Comparison of ENCODE assay signal across 8 cellular contexts in genomic region chr10:110305767-110306451, GRCh38. TPM values are rescaled to one million over a fixed set of nuclear protein-coding genes. Genes with fewer than 3 reads are reported as not detected.
DNase-seq lines count a peak whose midpoint lies in the region; ATAC-seq and TF ChIP-seq lines count a peak whose summit lies in the region.

No MANE protein-coding gene starts in this region.

- CTCF ChIA-PET in activated CD4-positive, alpha-beta memory T cell treated with anti-CD3 and anti-CD28 coated beads for 36 hours (lab: Charles Lee): interaction anchor here (0.6 to 8.4 kb wide), 35 partner anchors 8 to 1831 kb away, joined by 3 to 99 read pairs (median 5); partner anchors contain the start of genes MXI1 and SMC3

- H3K4me3 ChIP-seq in tibial nerve: no peak overlapping the region

- TF ChIP-seq CTCF in CD14-positive monocyte (IDR thresholded peaks at IDR 0.05) (peak; percentile 80), tibial nerve (IDR thresholded peaks at IDR 0.05) (peak; percentile 47 to 76 (median 58))

- intact Hi-C loops in CD14-positive monocyte (cut with micrococcal nuclease): loop anchor here (2.0 to 10.0 kb wide), 5 partner anchors 106 to 261 kb away; partner anchors contain the start of genes SMC3 (in 2 of the 2) and DUSP5 (in 1 of the 2)
- intact Hi-C loops in activated CD4-positive, alpha-beta memory T cell treated with anti-CD3 and anti-CD28 coated beads for 36 hours (cut with micrococcal nuclease): loop anchor here (1.0 to 10.0 kb wide), 12 partner anchors 48 to 613 kb away; partner anchors contain the start of genes BBIP1, PDCD4, SHOC2 and SMC3

- peak; percentile 28 to 34 for TF ChIP-seq EP300 in tibial nerve (IDR thresholded peaks at IDR 0.05)

- H3K36me3 Mint-ChIP-seq in CD14-positive monocyte: peaks cover 22% of the 10 kb centered on the region in 2 donors
- peaks cover 28% of the 10 kb centered on the region for H3K36me3 Mint-ChIP-seq in activated CD4-positive, alpha-beta memory T cell treated with anti-CD3 and anti-CD28 coated beads for 36 hours
- peaks cover 0 to 5% of the 10 kb centered on the region in 2 donors for H3K36me3 Mint-ChIP-seq in naive B cell

- H3K27ac Mint-ChIP-seq in CD14-positive monocyte: peak overlapping the region; percentile 39 to 98 (median 94)
- H3K27ac Mint-ChIP-seq in activated CD4-positive, alpha-beta memory T cell treated with anti-CD3 and anti-CD28 coated beads for 36 hours: peak overlapping the region; percentile 97
- H3K27ac Mint-ChIP-seq in naive B cell: peak overlapping the region; percentile 52 to 99 (median 98)

- peak overlapping the region in 3 of 4 donors; percentile 88 to 94 (median 93) for H3K27ac ChIP-seq in tibial nerve

- 66 to 67% methylated on average over 17 of the region's 17 CpGs for WGBS in tibial nerve, 2 donors

- H3K4me3 Mint-ChIP-seq in CD14-positive monocyte (peak overlapping the region; percentile 10 to 94), naive B cell (peak overlapping the region; percentile 26 to 99 (median 95))
- H3K4me3 Mint-ChIP-seq in activated CD4-positive, alpha-beta memory T cell treated with anti-CD3 and anti-CD28 coated beads for 36 hours: peak overlapping the region; percentile 93

- POLR2A ChIA-PET in activated CD4-positive, alpha-beta memory T cell treated with anti-CD3 and anti-CD28 coated beads for 36 hours (lab: Charles Lee): interaction anchor here (0.6 to 2.8 kb wide), 8 partner anchors 49 to 198 kb away, joined by 3 to 21 read pairs (median 4); partner anchors contain the start of gene DUSP5

- TF ChIP-seq POLR2A in erythroblast (IDR thresholded peaks at IDR 0.05; ENCODE audit: low read length) (no peak), tibial nerve (IDR thresholded peaks at IDR 0.05) (no peak)

- peaks cover 0 to 19% (median 0%) of the 10 kb centered on the region in 3 donors for H3K36me3 ChIP-seq in tibial nerve

- ATAC-seq in GM19035 (IDR thresholded peaks at IDR 0.05; ENCODE audit: unreplicated experiment): peak; percentile 48
- peak; percentile 45 for ATAC-seq in HG03469 (IDR thresholded peaks at IDR 0.05; ENCODE audit: unreplicated experiment)
- peak; percentile 41 for ATAC-seq in naive B cell (ENCODE audit: low read depth in 2 of 2)

- peaks cover 0 to 38% (median 20%) of the 10 kb centered on the region in 4 donors for H3K4me1 ChIP-seq in tibial nerve

- DNase-seq in CD14-positive monocyte (ENCODE audit: low spot score) (peak; percentile 47), NCI-H748 (lab: John Stamatoyannopoulos, UW; ENCODE audit: unreplicated experiment) (peak; percentile 59), erythroblast (lab: John Stamatoyannopoulos, UW) (peak; percentile 81 to 82), naive B cell (peak; percentile 67), tibial nerve (ENCODE audit: low spot score in 2 of 2) (peak in 1 of 2 donors; percentile 69)
- peak; percentile 68 for DNase-seq in activated CD4-positive, alpha-beta memory T cell treated with anti-CD3 and anti-CD28 coated beads for 36 hours

- H3K9me3 Mint-ChIP-seq in CD14-positive monocyte (peaks cover 0 to 3% (median 0%) of the 10 kb centered on the region in 7 donors), naive B cell (no peaks in the 10 kb centered on the region)
- H3K9me3 Mint-ChIP-seq in activated CD4-positive, alpha-beta memory T cell treated with anti-CD3 and anti-CD28 coated beads for 36 hours: no peaks in the 10 kb centered on the region

- H3K27me3 Mint-ChIP-seq in CD14-positive monocyte (ENCODE audit: low read depth in 3 of 3) (peaks cover 0 to 4% (median 2%) of the 10 kb centered on the region in 3 donors), naive B cell (no peaks in the 10 kb centered on the region)
- no peaks in the 10 kb centered on the region for H3K27me3 Mint-ChIP-seq in activated CD4-positive, alpha-beta memory T cell treated with anti-CD3 and anti-CD28 coated beads for 36 hours

- H3K27me3 ChIP-seq in tibial nerve: no peaks in the 10 kb centered on the region

- H3K9me3 ChIP-seq in tibial nerve: no peaks in the 10 kb centered on the region

- H3K4me1 Mint-ChIP-seq in CD14-positive monocyte (peaks cover 51% of the 10 kb centered on the region), naive B cell (peaks cover 17 to 44% (median 28%) of the 10 kb centered on the region in 3 donors)
- peaks cover 46% of the 10 kb centered on the region for H3K4me1 Mint-ChIP-seq in activated CD4-positive, alpha-beta memory T cell treated with anti-CD3 and anti-CD28 coated beads for 36 hours (ENCODE audit: low read depth)

RNA-seq across cellular contexts. Expression of gene SMNDC1, which starts 1.2 kb away (rescaled TPM):
- polyA plus RNA-seq in CD14-positive monocyte (10 to 100 TPM; 15.6 to 18.2 TPM), naive B cell (ENCODE audit: low read depth in 6 of 6) (10 to 100 TPM; 11.9 to 20.8 (median 15.9) TPM)
- total RNA-seq in activated CD4-positive, alpha-beta memory T cell treated with anti-CD3 and anti-CD28 coated beads for 36 hours: 10 to 100 TPM; 44.1 to 48.3 TPM
- 10 to 100 TPM; 11.4 to 21.0 (median 15.3) TPM for total RNA-seq in tibial nerve
